ENCODE assay signal across 1 cellular context in genomic region chr11:116813781-116814471, GRCh38.
TF ChIP-seq lines count a peak whose summit lies in the region.

No MANE protein-coding gene starts in this region.

TF ChIP-seq in HepG2, 621 proteins besides CTCF, POLR2A, EP300 and RAD21 (continued from another document):
- TF ChIP-seq HNF4G (IDR thresholded peaks at IDR 0.05; ENCODE audit: borderline replicate concordance, low read depth, low read length) (peak; percentile 72), HNF4G (CRISPR knock-in tag; IDR thresholded peaks at IDR 0.05; ENCODE audit: borderline replicate concordance, low read depth) (peak; percentile 87), TEAD2 (CRISPR knock-in tag; IDR thresholded peaks at IDR 0.05) (no peak), TCF7 (IDR thresholded peaks at IDR 0.05; ENCODE audit: low read depth) (0 out of 2 replicates have a peak, but pooled peaks have one; percentile 28), ETV5 (CRISPR knock-in tag; IDR thresholded peaks at IDR 0.05; ENCODE audit: borderline replicate concordance) (peak; percentile 63; the same call in 1 of the 2 replicates), ZSCAN31 (CRISPR knock-in tag; IDR thresholded peaks at IDR 0.05; ENCODE audit: low read depth) (no peak), ZNF878 (CRISPR knock-in tag; IDR thresholded peaks at IDR 0.05) (0 out of 2 replicates have a peak, but pooled peaks have one; percentile 12), HDAC2 (CRISPR knock-in tag; IDR thresholded peaks at IDR 0.05) (0 out of 2 replicates have a peak, but pooled peaks have one; percentile 19), ZKSCAN5 (CRISPR knock-in tag; IDR thresholded peaks at IDR 0.05) (peak; percentile 50), ZNF605 (CRISPR knock-in tag; IDR thresholded peaks at IDR 0.05) (peak; percentile 73; the same call in 1 of the 2 replicates), RCOR2 (CRISPR knock-in tag; IDR thresholded peaks at IDR 0.05) (0 out of 2 replicates have a peak, but pooled peaks have one; percentile 55), ESRRA (CRISPR knock-in tag; IDR thresholded peaks at IDR 0.05; ENCODE audit: low read depth) (0 out of 2 replicates have a peak, but pooled peaks have one; percentile 47), GABPA (IDR thresholded peaks at IDR 0.05; ENCODE audit: low read depth, low read length) (no peak), GABPA (CRISPR knock-in tag; IDR thresholded peaks at IDR 0.05; ENCODE audit: low read depth) (peak; percentile 47), ZMYM2 (CRISPR knock-in tag; IDR thresholded peaks at IDR 0.05) (peak; percentile 82), SPEN (CRISPR knock-in tag; IDR thresholded peaks at IDR 0.05; ENCODE audit: low read depth) (0 out of 2 replicates have a peak, but pooled peaks have one; percentile 30), NR2C2 (CRISPR knock-in tag; IDR thresholded peaks at IDR 0.05; ENCODE audit: borderline replicate concordance) (peak; percentile 88), GATAD1 (CRISPR knock-in tag; IDR thresholded peaks at IDR 0.05) (no peak), KAT8 (CRISPR knock-in tag; IDR thresholded peaks at IDR 0.05) (no peak), SOX13 (IDR thresholded peaks at IDR 0.05) (no peak), SOX13 (CRISPR knock-in tag; conservative IDR thresholded peaks at IDR 0.05 in 1 of 2, IDR thresholded peaks at IDR 0.05 in 1 of 2) (peak in 1 of 2 experiments; percentile 49; a peak in 1 of 4 replicates), ZBTB7B (CRISPR knock-in tag; IDR thresholded peaks at IDR 0.05) (0 out of 2 replicates have a peak, but pooled peaks have one; percentile 41), HES4 (CRISPR knock-in tag; IDR thresholded peaks at IDR 0.05; ENCODE audit: borderline replicate concordance) (no peak), AKAP8 (CRISPR knock-in tag; IDR thresholded peaks at IDR 0.05) (0 out of 2 replicates have a peak, but pooled peaks have one; percentile 47), SOX6 (IDR thresholded peaks at IDR 0.05) (no peak), SOX6 (CRISPR knock-in tag; IDR thresholded peaks at IDR 0.05) (peak; percentile 45; the same call in 1 of the 2 replicates), HNF4A (CRISPR knock-in tag; IDR thresholded peaks at IDR 0.05) (peak; percentile 91), PPARG (CRISPR knock-in tag; conservative IDR thresholded peaks at IDR 0.05) (peak; percentile 90), ZHX1 (CRISPR knock-in tag; IDR thresholded peaks at IDR 0.05; ENCODE audit: low read depth) (0 out of 2 replicates have a peak, but pooled peaks have one; percentile 43), SMAD1 (CRISPR knock-in tag; IDR thresholded peaks at IDR 0.05; ENCODE audit: borderline replicate concordance, low read depth) (0 out of 2 replicates have a peak, but pooled peaks have one; percentile 22), RXRB (CRISPR knock-in tag; IDR thresholded peaks at IDR 0.05; ENCODE audit: borderline replicate concordance) (peak; percentile 77), FOXA3 (CRISPR knock-in tag; IDR thresholded peaks at IDR 0.05) (peak; percentile 56), LCORL (IDR thresholded peaks at IDR 0.05) (no peak), LCORL (CRISPR knock-in tag; IDR thresholded peaks at IDR 0.05) (peak; percentile 37; the same call in 1 of the 2 replicates), NCOR1 (IDR thresholded peaks at IDR 0.05; ENCODE audit: borderline replicate concordance, low read length) (peak; percentile 61; the same call in 1 of the 2 replicates), ZFP91 (CRISPR knock-in tag; IDR thresholded peaks at IDR 0.05; ENCODE audit: borderline replicate concordance) (peak; percentile 33; the same call in 1 of the 2 replicates), SALL1 (CRISPR knock-in tag; IDR thresholded peaks at IDR 0.05) (peak; percentile 62), HNRNPUL1 (IDR thresholded peaks at IDR 0.05; ENCODE audit: low read depth, low read length) (no peak), PITX1 (CRISPR knock-in tag; IDR thresholded peaks at IDR 0.05) (peak; percentile 56; the same call in 1 of the 2 replicates), ZNF350 (CRISPR knock-in tag; IDR thresholded peaks at IDR 0.05; ENCODE audit: borderline replicate concordance, low read depth) (0 out of 2 replicates have a peak, but pooled peaks have one; percentile 22), KLF9 (CRISPR knock-in tag; IDR thresholded peaks at IDR 0.05; ENCODE audit: low read depth) (no peak), GFI1 (CRISPR knock-in tag; IDR thresholded peaks at IDR 0.05; ENCODE audit: borderline replicate concordance) (peak; percentile 32; the same call in 1 of the 2 replicates), MXI1 (IDR thresholded peaks at IDR 0.05; ENCODE audit: borderline replicate concordance, low read depth, low read length) (no peak), ZSCAN21 (CRISPR knock-in tag; IDR thresholded peaks at IDR 0.05; ENCODE audit: borderline replicate concordance) (0 out of 2 replicates have a peak, but pooled peaks have one; percentile 21), RARA (CRISPR knock-in tag; IDR thresholded peaks at IDR 0.05) (peak; percentile 78), ZNF430 (CRISPR knock-in tag; IDR thresholded peaks at IDR 0.05) (peak; percentile 67; the same call in 1 of the 2 replicates), ZFP36L2 (CRISPR knock-in tag; IDR thresholded peaks at IDR 0.05) (no peak), NR2F1 (CRISPR knock-in tag; IDR thresholded peaks at IDR 0.05) (0 out of 4 replicates have a peak, but pooled peaks of 1 of the 2 experiments have one; percentile 41)
- TF ChIP-seq, protein P1, sequence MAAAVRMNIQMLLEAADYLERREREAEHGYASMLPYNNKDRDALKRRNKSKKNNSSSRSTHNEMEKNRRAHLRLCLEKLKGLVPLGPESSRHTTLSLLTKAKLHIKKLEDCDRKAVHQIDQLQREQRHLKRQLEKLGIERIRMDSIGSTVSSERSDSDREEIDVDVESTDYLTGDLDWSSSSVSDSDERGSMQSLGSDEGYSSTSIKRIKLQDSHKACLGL (CRISPR knock-in tag; IDR thresholded peaks at IDR 0.05), result 0 out of 2 replicates have a peak, but pooled peaks have one; percentile 12
- TF ChIP-seq, protein P2, sequence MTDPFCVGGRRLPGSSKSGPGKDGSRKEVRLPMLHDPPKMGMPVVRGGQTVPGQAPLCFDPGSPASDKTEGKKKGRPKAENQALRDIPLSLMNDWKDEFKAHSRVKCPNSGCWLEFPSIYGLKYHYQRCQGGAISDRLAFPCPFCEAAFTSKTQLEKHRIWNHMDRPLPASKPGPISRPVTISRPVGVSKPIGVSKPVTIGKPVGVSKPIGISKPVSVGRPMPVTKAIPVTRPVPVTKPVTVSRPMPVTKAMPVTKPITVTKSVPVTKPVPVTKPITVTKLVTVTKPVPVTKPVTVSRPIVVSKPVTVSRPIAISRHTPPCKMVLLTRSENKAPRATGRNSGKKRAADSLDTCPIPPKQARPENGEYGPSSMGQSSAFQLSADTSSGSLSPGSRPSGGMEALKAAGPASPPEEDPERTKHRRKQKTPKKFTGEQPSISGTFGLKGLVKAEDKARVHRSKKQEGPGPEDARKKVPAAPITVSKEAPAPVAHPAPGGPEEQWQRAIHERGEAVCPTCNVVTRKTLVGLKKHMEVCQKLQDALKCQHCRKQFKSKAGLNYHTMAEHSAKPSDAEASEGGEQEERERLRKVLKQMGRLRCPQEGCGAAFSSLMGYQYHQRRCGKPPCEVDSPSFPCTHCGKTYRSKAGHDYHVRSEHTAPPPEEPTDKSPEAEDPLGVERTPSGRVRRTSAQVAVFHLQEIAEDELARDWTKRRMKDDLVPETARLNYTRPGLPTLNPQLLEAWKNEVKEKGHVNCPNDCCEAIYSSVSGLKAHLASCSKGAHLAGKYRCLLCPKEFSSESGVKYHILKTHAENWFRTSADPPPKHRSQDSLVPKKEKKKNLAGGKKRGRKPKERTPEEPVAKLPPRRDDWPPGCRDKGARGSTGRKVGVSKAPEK (CRISPR knock-in tag; IDR thresholded peaks at IDR 0.05; ENCODE audit: borderline replicate concordance), result no peak
- TF ChIP-seq, protein P3, sequence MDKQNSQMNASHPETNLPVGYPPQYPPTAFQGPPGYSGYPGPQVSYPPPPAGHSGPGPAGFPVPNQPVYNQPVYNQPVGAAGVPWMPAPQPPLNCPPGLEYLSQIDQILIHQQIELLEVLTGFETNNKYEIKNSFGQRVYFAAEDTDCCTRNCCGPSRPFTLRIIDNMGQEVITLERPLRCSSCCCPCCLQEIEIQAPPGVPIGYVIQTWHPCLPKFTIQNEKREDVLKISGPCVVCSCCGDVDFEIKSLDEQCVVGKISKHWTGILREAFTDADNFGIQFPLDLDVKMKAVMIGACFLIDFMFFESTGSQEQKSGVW (CRISPR knock-in tag; IDR thresholded peaks at IDR 0.05; ENCODE audit: borderline replicate concordance), result no peak
- TF ChIP-seq, protein P4, sequence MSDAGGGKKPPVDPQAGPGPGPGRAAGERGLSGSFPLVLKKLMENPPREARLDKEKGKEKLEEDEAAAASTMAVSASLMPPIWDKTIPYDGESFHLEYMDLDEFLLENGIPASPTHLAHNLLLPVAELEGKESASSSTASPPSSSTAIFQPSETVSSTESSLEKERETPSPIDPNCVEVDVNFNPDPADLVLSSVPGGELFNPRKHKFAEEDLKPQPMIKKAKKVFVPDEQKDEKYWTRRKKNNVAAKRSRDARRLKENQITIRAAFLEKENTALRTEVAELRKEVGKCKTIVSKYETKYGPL (CRISPR knock-in tag; IDR thresholded peaks at IDR 0.05), result no peak
- TF ChIP-seq, protein P5, sequence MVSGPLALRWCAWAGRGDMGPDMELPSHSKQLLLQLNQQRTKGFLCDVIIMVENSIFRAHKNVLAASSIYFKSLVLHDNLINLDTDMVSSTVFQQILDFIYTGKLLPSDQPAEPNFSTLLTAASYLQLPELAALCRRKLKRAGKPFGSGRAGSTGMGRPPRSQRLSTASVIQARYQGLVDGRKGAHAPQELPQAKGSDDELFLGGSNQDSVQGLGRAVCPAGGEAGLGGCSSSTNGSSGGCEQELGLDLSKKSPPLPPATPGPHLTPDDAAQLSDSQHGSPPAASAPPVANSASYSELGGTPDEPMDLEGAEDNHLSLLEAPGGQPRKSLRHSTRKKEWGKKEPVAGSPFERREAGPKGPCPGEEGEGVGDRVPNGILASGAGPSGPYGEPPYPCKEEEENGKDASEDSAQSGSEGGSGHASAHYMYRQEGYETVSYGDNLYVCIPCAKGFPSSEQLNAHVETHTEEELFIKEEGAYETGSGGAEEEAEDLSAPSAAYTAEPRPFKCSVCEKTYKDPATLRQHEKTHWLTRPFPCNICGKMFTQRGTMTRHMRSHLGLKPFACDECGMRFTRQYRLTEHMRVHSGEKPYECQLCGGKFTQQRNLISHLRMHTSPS (CRISPR knock-in tag; IDR thresholded peaks at IDR 0.05; ENCODE audit: low read depth), result peak; percentile 83; the same call in 1 of the 2 replicates
- TF ChIP-seq, protein P6, sequence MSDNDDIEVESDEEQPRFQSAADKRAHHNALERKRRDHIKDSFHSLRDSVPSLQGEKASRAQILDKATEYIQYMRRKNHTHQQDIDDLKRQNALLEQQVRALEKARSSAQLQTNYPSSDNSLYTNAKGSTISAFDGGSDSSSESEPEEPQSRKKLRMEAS (IDR thresholded peaks at IDR 0.05), result 0 out of 2 replicates have a peak, but pooled peaks have one; percentile 20
- TF ChIP-seq, protein P7, sequence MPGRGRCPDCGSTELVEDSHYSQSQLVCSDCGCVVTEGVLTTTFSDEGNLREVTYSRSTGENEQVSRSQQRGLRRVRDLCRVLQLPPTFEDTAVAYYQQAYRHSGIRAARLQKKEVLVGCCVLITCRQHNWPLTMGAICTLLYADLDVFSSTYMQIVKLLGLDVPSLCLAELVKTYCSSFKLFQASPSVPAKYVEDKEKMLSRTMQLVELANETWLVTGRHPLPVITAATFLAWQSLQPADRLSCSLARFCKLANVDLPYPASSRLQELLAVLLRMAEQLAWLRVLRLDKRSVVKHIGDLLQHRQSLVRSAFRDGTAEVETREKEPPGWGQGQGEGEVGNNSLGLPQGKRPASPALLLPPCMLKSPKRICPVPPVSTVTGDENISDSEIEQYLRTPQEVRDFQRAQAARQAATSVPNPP (CRISPR knock-in tag; IDR thresholded peaks at IDR 0.05), result no peak
- TF ChIP-seq, protein P8, sequence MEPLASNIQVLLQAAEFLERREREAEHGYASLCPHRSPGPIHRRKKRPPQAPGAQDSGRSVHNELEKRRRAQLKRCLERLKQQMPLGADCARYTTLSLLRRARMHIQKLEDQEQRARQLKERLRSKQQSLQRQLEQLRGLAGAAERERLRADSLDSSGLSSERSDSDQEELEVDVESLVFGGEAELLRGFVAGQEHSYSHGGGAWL (CRISPR knock-in tag; IDR thresholded peaks at IDR 0.05), result no peak
